Comparison of ENCODE assay signal across 1 cellular context in genomic region chr5:43066799-43067741, GRCh38.
TF ChIP-seq lines count a peak whose summit lies in the region.

No MANE protein-coding gene starts in this region.

TF ChIP-seq in K562, 482 proteins besides CTCF, POLR2A, EP300 and RAD21 (continued from another document and continues in another):
- TF ChIP-seq E4F1 (CRISPR knock-in tag; IDR thresholded peaks at IDR 0.05; ENCODE audit: borderline replicate concordance) (no peak), TSHZ1 (CRISPR knock-in tag; IDR thresholded peaks at IDR 0.05) (no peak), ILK (tag; IDR thresholded peaks at IDR 0.05; ENCODE audit: borderline replicate concordance, low read depth) (no peak), KLF1 (tag; IDR thresholded peaks at IDR 0.05) (no peak), CBX5 (IDR thresholded peaks at IDR 0.05; ENCODE audit: borderline replicate concordance, low read depth) (no peak), POLR2H (tag; IDR thresholded peaks at IDR 0.05; ENCODE audit: low read depth) (peak; percentile 37; the same call in 1 of the 2 replicates), NRF1 (conservative IDR thresholded peaks at IDR 0.05 in 1 of 2, IDR thresholded peaks at IDR 0.05 in 1 of 2) (no peak), JUN (IDR thresholded peaks at IDR 0.05; ENCODE audit: borderline replicate concordance, low read depth, low read length) (no peak), JUN (CRISPR knock-in tag; IDR thresholded peaks at IDR 0.05; ENCODE audit: borderline replicate concordance) (peak; percentile 49; the same call in 1 of the 2 replicates), ZNF830 (CRISPR knock-in tag; IDR thresholded peaks at IDR 0.05) (no peak), GABPB1 (CRISPR knock-in tag; IDR thresholded peaks at IDR 0.05) (peak; percentile 66), ZNF518B (CRISPR knock-in tag; IDR thresholded peaks at IDR 0.05) (no peak), HMGN3 (IDR thresholded peaks at IDR 0.05; ENCODE audit: borderline replicate concordance, extremely low read depth, insufficient read length, low read depth, low read length) (no peak), VEZF1 (CRISPR knock-in tag; IDR thresholded peaks at IDR 0.05) (no peak), ZNF280B (CRISPR knock-in tag; IDR thresholded peaks at IDR 0.05) (no peak), CBFA2T2 (conservative IDR thresholded peaks at IDR 0.05) (no peak), ARHGAP35 (IDR thresholded peaks at IDR 0.05; ENCODE audit: partially characterized antibody) (no peak), E2F8 (IDR thresholded peaks at IDR 0.05; ENCODE audit: low read depth, partially characterized antibody) (no peak), ZNF232 (CRISPR knock-in tag; IDR thresholded peaks at IDR 0.05) (no peak), NFE2 (IDR thresholded peaks at IDR 0.05; ENCODE audit: low read depth) (no peak), ZKSCAN3 (CRISPR knock-in tag; IDR thresholded peaks at IDR 0.05) (no peak), SUPT5H (IDR thresholded peaks at IDR 0.05) (peak; percentile 72), HEY1 (CRISPR knock-in tag; IDR thresholded peaks at IDR 0.05; ENCODE audit: borderline replicate concordance) (no peak), SNAPC5 (CRISPR knock-in tag; IDR thresholded peaks at IDR 0.05) (no peak), ATF6 (CRISPR knock-in tag; IDR thresholded peaks at IDR 0.05) (no peak), HNRNPK (IDR thresholded peaks at IDR 0.05; ENCODE audit: low read depth, low read length, poor library complexity, severe bottlenecking) (no peak), EHMT2 (IDR thresholded peaks at IDR 0.05) (no peak), NFRKB (IDR thresholded peaks at IDR 0.05; ENCODE audit: low read depth) (peak; percentile 99), FOXK1 (CRISPR knock-in tag; IDR thresholded peaks at IDR 0.05; ENCODE audit: borderline replicate concordance) (no peak), FOXO4 (CRISPR knock-in tag; IDR thresholded peaks at IDR 0.05) (no peak), AFF4 (CRISPR knock-in tag; IDR thresholded peaks at IDR 0.05) (peak; percentile 89), IFI16 (CRISPR knock-in tag; IDR thresholded peaks at IDR 0.05) (no peak), ATF1 (CRISPR knock-in tag; IDR thresholded peaks at IDR 0.05) (no peak), ATF1 (tag; IDR thresholded peaks at IDR 0.05) (peak; percentile 83)
